8 cellular contexts compared by ENCODE assay signal in the genomic region with DNA sequence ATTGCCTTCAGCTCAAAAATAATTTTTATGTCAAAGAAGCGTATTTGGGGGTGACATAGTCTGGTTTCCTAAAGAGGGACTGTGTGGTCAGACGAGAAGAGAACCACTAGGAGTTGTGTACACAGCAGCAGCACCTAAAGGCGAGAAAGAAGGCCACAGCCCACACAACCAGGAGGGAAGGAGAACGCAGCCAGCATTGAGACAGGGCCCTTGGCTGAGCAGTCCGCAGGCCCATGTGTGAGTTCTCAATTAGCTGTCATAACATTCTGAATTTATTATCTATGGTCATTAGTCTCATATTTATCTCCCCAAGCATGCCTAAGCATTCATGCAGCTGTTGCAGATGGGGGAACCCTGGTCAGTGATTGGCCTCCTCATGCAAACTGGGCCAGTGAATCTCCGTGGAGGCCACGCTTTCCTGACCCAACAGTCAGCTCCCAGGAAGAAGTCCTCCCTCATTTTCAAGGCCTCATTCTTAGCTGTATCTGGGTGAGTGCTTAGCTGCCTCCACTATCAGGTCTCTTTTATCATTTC.
DNase-seq lines count a peak whose midpoint lies in the region; ATAC-seq and TF ChIP-seq lines count a peak whose summit lies in the region.

No MANE protein-coding gene starts in this region.

- peaks cover 6% of the 10 kb centered on the region for H3K36me3 Mint-ChIP-seq in CD4-positive, alpha-beta T cell (ENCODE audit: low read depth)

- POLR2A ChIA-PET in CD4-positive, alpha-beta T cell (lab: Charles Lee), result interaction anchor here (1.1 kb wide), 1 partner anchor 26 kb away, joined by 3 read pairs; no protein-coding TSS in a partner anchor

- DNase-seq in ELF-1 (ENCODE audit: low read depth, low spot score) (peak; percentile 56), iPS-NIHi11 (ENCODE audit: low spot score) (peak; percentile 21), HCEC 1CT (no peak), NCI-H524 treated with DMSO at 0.1 percent for 48 hours (lab: John Stamatoyannopoulos, UW) (no peak)
- no peak for DNase-seq in activated CD4-positive, alpha-beta T cell treated with anti-CD3 and anti-CD28 coated beads, Interleukin-2, amount 50 U/mL, for 1 hour
- no peak for DNase-seq in CD4-positive, alpha-beta T cell

- H3K27me3 ChIP-seq in CD4-positive, alpha-beta T cell (ENCODE audit: control insufficient read depth, insufficient read depth, low read length), result no peaks in the 10 kb centered on the region

- H3K27ac ChIP-seq in CD4-positive, alpha-beta T cell (ENCODE audit: low read depth, low read length), result no peak overlapping the region

- peaks cover 6% of the 10 kb centered on the region for H3K9me3 ChIP-seq in CD4-positive, alpha-beta T cell (ENCODE audit: control insufficient read depth, low read length)

- TF ChIP-seq CTCF in CD4-positive, alpha-beta T cell (IDR thresholded peaks at IDR 0.05), result no peak

- no peaks in the 10 kb centered on the region for H3K4me1 Mint-ChIP-seq in CD4-positive, alpha-beta T cell (ENCODE audit: low read depth)

- intact Hi-C loops in CD4-positive, alpha-beta T cell (cut with DNase I, micrococcal nuclease), result no loop called here

- no peak overlapping the region for H3K4me3 Mint-ChIP-seq in CD4-positive, alpha-beta T cell

- ATAC-seq in GM19467 (IDR thresholded peaks at IDR 0.05; ENCODE audit: unreplicated experiment) (peak; percentile 44), HG03558 (IDR thresholded peaks at IDR 0.05; ENCODE audit: extremely low read depth, unreplicated experiment) (peak; percentile 51)
- no peak for ATAC-seq in CD4-positive, alpha-beta T cell (ENCODE audit: poor library complexity)

- H3K27ac Mint-ChIP-seq in CD4-positive, alpha-beta T cell, result no peak overlapping the region

- H3K27me3 Mint-ChIP-seq in CD4-positive, alpha-beta T cell, result no peaks in the 10 kb centered on the region

- H3K9me3 Mint-ChIP-seq in CD4-positive, alpha-beta T cell, result peaks cover 6% of the 10 kb centered on the region

- CTCF ChIA-PET in CD4-positive, alpha-beta T cell (lab: Charles Lee), result no interaction called here

Comparison
In these comparisons a context has a peak if more than half of its experiments do, and no peak if none do; other contexts are left out.
1. DNase-seq: peak in ELF-1 (single experiment) and iPS-NIHi11 (single experiment); none in HCEC 1CT (single experiment), activated CD4-positive, alpha-beta T cell treated with anti-CD3 and anti-CD28 coated beads, Interleukin-2, amount 50 U/mL, for 1 hour (single experiment), NCI-H524 treated with DMSO at 0.1 percent for 48 hours (single experiment) and CD4-positive, alpha-beta T cell (0 of 10).